28 cellular contexts compared by ENCODE assay signal in genomic region chr10:34578468-34578867, GRCh38.
"Had no signal": no experiment of that assay in that cellular context is flagged by ENCODE, and none has a peak within 500 bp of the region (broad histone marks: within the 10 kb centered on the region; RNA-seq: fewer than 3 reads in every experiment).

No MANE protein-coding gene starts in this region.

- ATAC-seq: Panc1, Right ventricle myocardium inferior, SK-N-SH treated with all-trans-retinoic acid at 6 μM for 48 hours had no signal

- H3K4me2 ChIP-seq: KMS-11, PC-9 had no signal

- H3K27ac ChIP-seq: KMS-11, PC-9, SJCRH30, SK-N-MC had no signal

- H3K4me3 ChIP-seq: PC-9, SJCRH30, SK-N-MC had no signal

- H3K36me3 ChIP-seq: SJCRH30 had no signal

- H2AFZ ChIP-seq: PC-9 had no signal

- DNase-seq: Karpas-422, MM.1S, MV-4-11, NCI-H1092, NCI-H1105, NCI-H1417 treated with DMSO at 0.1 percent for 48 hours, NCI-H1436 treated with DMSO at 0.1 percent for 48 hours, NCI-H1694 treated with DMSO at 0.1 percent for 48 hours, NCI-H187 treated with DMSO at 0.1 percent for 48 hours, NCI-H2029, NCI-H2081, NCI-H2171, NCI-H226, NCI-H446 treated with DMSO at 0.1 percent for 48 hours, NCI-H510A, NCI-H524, NCI-H526, NCI-H69, NCI-H748 treated with DMSO at 0.1 percent for 48 hours, PC-9, SHP77, SIG-M5, SJCRH30 had no signal

- H3K27me3 ChIP-seq: SJCRH30 had no signal
